Comparison of ENCODE assay signal across 8 cellular contexts in the genomic region with DNA sequence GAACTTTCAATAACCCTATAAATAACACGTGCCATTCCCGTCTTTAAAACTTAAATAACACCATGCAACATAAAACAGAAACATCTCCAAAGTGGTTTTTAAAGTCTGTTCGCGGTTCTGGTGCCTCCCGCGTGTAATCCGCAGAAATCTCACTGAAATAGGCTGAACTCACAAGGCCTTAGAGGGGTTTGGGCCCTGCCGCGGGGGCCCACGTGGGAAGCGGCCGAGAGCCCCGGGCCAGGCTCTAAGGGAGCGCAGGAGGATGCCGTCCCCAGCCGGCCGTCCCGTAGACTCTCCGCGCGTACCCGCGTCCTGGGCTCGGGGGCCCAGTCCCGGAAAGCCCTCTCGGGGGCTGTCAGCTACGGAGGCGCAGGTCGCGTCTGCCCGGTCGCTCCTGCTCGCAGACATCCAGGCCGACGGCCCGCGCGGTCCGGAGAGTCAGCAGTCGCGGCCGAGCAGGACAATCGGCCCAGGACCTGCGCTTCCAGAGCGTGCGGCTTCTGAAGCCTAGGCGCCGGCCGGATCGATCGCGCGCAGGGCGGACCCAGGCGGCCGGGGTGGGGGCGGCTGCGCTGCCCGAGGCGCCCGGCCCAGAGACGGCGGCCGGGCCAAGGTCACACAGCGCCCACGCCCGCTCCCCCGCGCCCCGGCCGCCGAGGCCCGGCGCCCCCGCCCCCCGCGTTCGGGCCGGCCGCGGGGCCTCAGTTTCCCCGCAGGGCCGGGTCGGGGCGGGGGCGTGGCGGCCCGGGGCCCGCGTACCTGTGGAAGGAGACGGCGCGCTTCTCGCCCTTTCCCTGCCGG. TPM values are rescaled to one million over a fixed set of nuclear protein-coding genes. Genes with fewer than 3 reads are reported as not detected.
DNase-seq lines count a peak whose midpoint lies in the region; ATAC-seq and TF ChIP-seq lines count a peak whose summit lies in the region.

No MANE protein-coding gene starts in this region.

- H3K4me3 ChIP-seq in fibroblast of the aortic adventitia (ENCODE audit: low read depth, low read length): peak overlapping the region; percentile 91

- H3K4me3 Mint-ChIP-seq in activated T-cell treated with anti-CD3 and anti-CD28 coated beads, Interleukin-2, amount 50 U/mL, for 4 hours: peak overlapping the region; percentile 84

- ATAC-seq in activated T-cell treated with anti-CD3 and anti-CD28 coated beads, Interleukin-2, amount 50 U/mL, for 4 hours: peak; percentile 28 to 39
- ATAC-seq in omental fat pad (ENCODE audit: low FRiP score): peak; percentile 47

- peaks cover 24% of the 10 kb centered on the region for H3K36me3 Mint-ChIP-seq in activated T-cell treated with anti-CD3 and anti-CD28 coated beads, Interleukin-2, amount 50 U/mL, for 4 hours (ENCODE audit: insufficient read depth)

- TF ChIP-seq CTCF in fibroblast of the aortic adventitia (IDR thresholded peaks at IDR 0.05; ENCODE audit: insufficient read depth, low read length) (no peak), omental fat pad (IDR thresholded peaks at IDR 0.05) (no peak)

- H3K27me3 Mint-ChIP-seq in activated T-cell treated with anti-CD3 and anti-CD28 coated beads, Interleukin-2, amount 50 U/mL, for 4 hours (ENCODE audit: low read depth): no peaks in the 10 kb centered on the region

- DNase-seq in NCI-H1417 (lab: John Stamatoyannopoulos, UW): peak; percentile 3 to 55 (median 44)
- DNase-seq in NCI-H1417 treated with DMSO at 0.1 percent for 48 hours (lab: John Stamatoyannopoulos, UW): no peak
- DNase-seq in HCEC 1CT: peak; percentile 49
- peak; percentile 29 for DNase-seq in LoVo (ENCODE audit: low spot score)
- DNase-seq in activated T-cell treated with anti-CD3 and anti-CD28 coated beads, Interleukin-2, amount 50 U/mL, for 4 hours: no peak
- peak; percentile 23 for DNase-seq in fibroblast of the aortic adventitia (ENCODE audit: low read depth)
- no peak for DNase-seq in omental fat pad (ENCODE audit: low spot score)
- DNase-seq in NCI-H510A (lab: John Stamatoyannopoulos, UW): no peak

- H3K9me3 Mint-ChIP-seq in activated T-cell treated with anti-CD3 and anti-CD28 coated beads, Interleukin-2, amount 50 U/mL, for 4 hours: no peaks in the 10 kb centered on the region

- H3K4me1 Mint-ChIP-seq in activated T-cell treated with anti-CD3 and anti-CD28 coated beads, Interleukin-2, amount 50 U/mL, for 4 hours (ENCODE audit: low read depth): peaks cover 44% of the 10 kb centered on the region

RNA-seq across cellular contexts. Expression of a gene that starts 0.6 kb away (rescaled TPM):
- total RNA-seq in activated T-cell treated with anti-CD3 and anti-CD28 coated beads, Interleukin-2, amount 50 U/mL, for 4 hours: 10 to 100 TPM; 58.6 to 61.8 (median 59.0) TPM
- total RNA-seq in fibroblast of the aortic adventitia (ENCODE audit: low replicate concordance) (26.4 and 27.0 TPM in 2 replicates), omental fat pad (10 to 100 TPM; 29.5 to 55.1 (median 44.8) TPM)

RNA-seq across cellular contexts. Expression of a gene that starts 1.1 kb away (rescaled TPM):
- 10 to 100 TPM; 72.6 to 82.4 (median 75.3) TPM for total RNA-seq in activated T-cell treated with anti-CD3 and anti-CD28 coated beads, Interleukin-2, amount 50 U/mL, for 4 hours
- 22.3 and 52.0 TPM in 2 replicates for total RNA-seq in fibroblast of the aortic adventitia (ENCODE audit: low replicate concordance)
- 10 to 100 TPM; 40.4 to 67.1 (median 50.3) TPM for total RNA-seq in omental fat pad

RNA-seq across cellular contexts. Expression of a gene that starts 50.2 kb away (rescaled TPM):
- total RNA-seq in activated T-cell treated with anti-CD3 and anti-CD28 coated beads, Interleukin-2, amount 50 U/mL, for 4 hours: 100 to 1,000 TPM in 1 of 3 donors, 10 to 100 TPM in 2; 89.5 to 110 (median 94.9) TPM
- total RNA-seq in fibroblast of the aortic adventitia (ENCODE audit: low replicate concordance) (12.8 and 41.8 TPM in 2 replicates), omental fat pad (10 to 100 TPM; 10.3 to 31.7 (median 15.3) TPM)

Comparison
In these comparisons a context has a peak if more than half of its experiments do, and no peak if none do; other contexts are left out.
1. DNase-seq: peak in NCI-H1417 (3 of 3), HCEC 1CT (single experiment), LoVo (single experiment) and fibroblast of the aortic adventitia (single experiment); none in NCI-H1417 treated with DMSO at 0.1 percent for 48 hours (single experiment), activated T-cell treated with anti-CD3 and anti-CD28 coated beads, Interleukin-2, amount 50 U/mL, for 4 hours (single experiment), omental fat pad (single experiment) and NCI-H510A (single experiment).